ENCODE assay signal across 8 cellular contexts in genomic region chr1:37498872-37499617, GRCh38. TPM values are rescaled to one million over a fixed set of nuclear protein-coding genes. Genes with fewer than 3 reads are reported as not detected.
DNase-seq lines count a peak whose midpoint lies in the region; ATAC-seq and TF ChIP-seq lines count a peak whose summit lies in the region.

No MANE protein-coding gene starts in this region.

- intact Hi-C loops in adrenal gland (cut with DNase I), result no loop called here
- intact Hi-C loops in right cardiac atrium (cut with DNase I), result no loop called here
- intact Hi-C loops in testis (cut with DNase I; ENCODE audit: low total_unique reads), result no loop called here

- no peaks in the 10 kb centered on the region for H3K9me3 Mint-ChIP-seq in T-helper 2 cell treated with Interferon-gamma antibody and Interleukin-4, amounts not matched to agents 5 μg/mL and 100 μg/mL, for 36 hours

- 52 to 62% (median 56%) methylated on average over 4 of the region's 4 CpGs for WGBS in adrenal gland, 4 donors
- WGBS in right cardiac atrium, result 58% methylated on average over 4 of the region's 4 CpGs
- 61 to 64% methylated on average over 4 of the region's 4 CpGs for WGBS in testis, 2 donors

- H3K27ac ChIP-seq in adrenal gland (peak overlapping the region in 3 of 5 donors; percentile 6 to 42 (median 22)), right cardiac atrium (ENCODE audit: low read length) (no peak overlapping the region), testis (no peak overlapping the region)

- ATAC-seq in right cardiac atrium, result peak; percentile 90 to 91

- H3K27ac Mint-ChIP-seq in T-helper 2 cell treated with Interferon-gamma antibody and Interleukin-4, amounts not matched to agents 5 μg/mL and 100 μg/mL, for 36 hours, result no peak overlapping the region

- no peaks in the 10 kb centered on the region for H3K27me3 Mint-ChIP-seq in T-helper 2 cell treated with Interferon-gamma antibody and Interleukin-4, amounts not matched to agents 5 μg/mL and 100 μg/mL, for 36 hours (ENCODE audit: low read depth)

- H3K27me3 ChIP-seq in adrenal gland (no peaks in the 10 kb centered on the region), right cardiac atrium (ENCODE audit: control insufficient read depth, insufficient read depth) (no peaks in the 10 kb centered on the region), testis (no peaks in the 10 kb centered on the region)

- TF ChIP-seq POLR2A in adrenal gland (IDR thresholded peaks at IDR 0.05) (no peak), testis (IDR thresholded peaks at IDR 0.05) (no peak)

- no peaks in the 10 kb centered on the region for H3K9me3 ChIP-seq in adrenal gland (replicated peaks in 1 of 3)
- no peaks in the 10 kb centered on the region for H3K9me3 ChIP-seq in right cardiac atrium (ENCODE audit: control insufficient read depth, low read length)
- H3K9me3 ChIP-seq in testis, result no peaks in the 10 kb centered on the region

- H3K4me1 ChIP-seq in adrenal gland (replicated peaks in 1 of 2) (peaks cover 9 to 12% of the 10 kb centered on the region in 2 donors), right cardiac atrium (ENCODE audit: control insufficient read depth, insufficient read depth, low read length) (peaks cover 1% of the 10 kb centered on the region), testis (peaks cover 6% of the 10 kb centered on the region)

- no peak overlapping the region for H3K4me3 Mint-ChIP-seq in T-helper 2 cell treated with Interferon-gamma antibody and Interleukin-4, amounts not matched to agents 5 μg/mL and 100 μg/mL, for 36 hours

- peaks cover 4% of the 10 kb centered on the region for H3K4me1 Mint-ChIP-seq in T-helper 2 cell treated with Interferon-gamma antibody and Interleukin-4, amounts not matched to agents 5 μg/mL and 100 μg/mL, for 36 hours (ENCODE audit: low read depth)

- H3K4me3 ChIP-seq in adrenal gland (no peak overlapping the region), right cardiac atrium (ENCODE audit: low read length) (no peak overlapping the region), testis (no peak overlapping the region)

- peaks cover 0 to 39% of the 10 kb centered on the region in 2 donors for H3K36me3 ChIP-seq in adrenal gland (replicated peaks in 1 of 2)
- no peaks in the 10 kb centered on the region for H3K36me3 ChIP-seq in testis (ENCODE audit: low read depth, missing control alignments)

- TF ChIP-seq CTCF in adrenal gland (IDR thresholded peaks at IDR 0.05) (no peak), testis (IDR thresholded peaks at IDR 0.05) (no peak)

- DNase-seq in DMS 273 (lab: John Stamatoyannopoulos, UW; ENCODE audit: unreplicated experiment), result peak; percentile 35
- no peak for DNase-seq in DMS 273 treated with DMSO at 0.1 percent for 48 hours (lab: John Stamatoyannopoulos, UW)
- peak in 6 of 7 donors; percentile 43 to 79 (median 56) for DNase-seq in adrenal gland
- peak in 1 of 3 donors; percentile 57 for DNase-seq in right cardiac atrium
- DNase-seq in testis, result peak; percentile 60
- no peak for DNase-seq in cortex of kidney (lab: John Stamatoyannopoulos, UW)
- DNase-seq in OCI-M2 (lab: John Stamatoyannopoulos, UW; ENCODE audit: unreplicated experiment), result no peak
- DNase-seq in T-helper 2 cell treated with Interferon-gamma antibody and Interleukin-4, amounts not matched to agents 5 μg/mL and 100 μg/mL, for 36 hours (ENCODE audit: low spot score), result no peak

- H3K36me3 Mint-ChIP-seq in T-helper 2 cell treated with Interferon-gamma antibody and Interleukin-4, amounts not matched to agents 5 μg/mL and 100 μg/mL, for 36 hours (ENCODE audit: low read depth), result peaks cover 26% of the 10 kb centered on the region

RNA-seq across cellular contexts. Expression of gene MEAF6, which starts 15.5 kb away (rescaled TPM):
- total RNA-seq in adrenal gland (10 to 100 TPM; 45.7 to 74.5 (median 56.0) TPM), right cardiac atrium (10 to 100 TPM; 35.0 to 40.1 (median 39.2) TPM), testis (100 to 1,000 TPM; 134 to 140 TPM)
- polyA plus RNA-seq in adrenal gland (10 to 100 TPM; 37.8 to 67.4 (median 43.4) TPM), right cardiac atrium (32.7 TPM), testis (ENCODE audit: insufficient read depth, low read depth, low replicate concordance) (132 TPM)

RNA-seq across cellular contexts. Expression of gene ZC3H12A, which starts 24.7 kb away (rescaled TPM):
- 10 to 100 TPM in 7 of 8 donors, 1 to 10 TPM in 1; 5.8 to 53.0 (median 19.8) TPM for total RNA-seq in adrenal gland
- 10 to 100 TPM in 2 of 3 donors, 1 to 10 TPM in 1; 3.2 to 17.0 (median 11.8) TPM for polyA plus RNA-seq in adrenal gland
- total RNA-seq in right cardiac atrium, result 10 to 100 TPM in 1 of 4 donors, 1 to 10 TPM in 3; 6.0 to 15.1 (median 8.1) TPM
- 7.2 TPM for polyA plus RNA-seq in right cardiac atrium
- total RNA-seq in testis, result 1 to 10 TPM; 8.2 to 9.0 TPM
- polyA plus RNA-seq in testis (ENCODE audit: insufficient read depth, low read depth, low replicate concordance), result 6.3 TPM

RNA-seq across cellular contexts. Expression of gene SNIP1, which starts 55.0 kb away (rescaled TPM):
- 10 to 100 TPM; 11.6 to 22.4 (median 16.6) TPM for total RNA-seq in adrenal gland
- 10 to 100 TPM in 1 of 3 donors, 1 to 10 TPM in 2; 4.0 to 11.2 (median 5.6) TPM for polyA plus RNA-seq in adrenal gland
- 1 to 10 TPM; 7.9 to 9.9 (median 8.4) TPM for total RNA-seq in right cardiac atrium
- 4.5 TPM for polyA plus RNA-seq in right cardiac atrium
- total RNA-seq in testis, result 10 to 100 TPM; 33.7 to 51.4 TPM
- polyA plus RNA-seq in testis (ENCODE audit: insufficient read depth, low read depth, low replicate concordance), result 16.8 TPM

RNA-seq across cellular contexts. Expression of gene DNALI1, which starts 57.7 kb away (rescaled TPM):
- 10 to 100 TPM in 4 of 8 donors, 1 to 10 TPM in 4; 6.1 to 21.0 (median 10.8) TPM for total RNA-seq in adrenal gland
- polyA plus RNA-seq in adrenal gland, result 10 to 100 TPM; 15.3 to 41.6 (median 37.9) TPM
- 1 to 10 TPM; 7.3 to 9.9 (median 8.7) TPM for total RNA-seq in right cardiac atrium
- polyA plus RNA-seq in right cardiac atrium, result 7.7 TPM
- total RNA-seq in testis, result 10 to 100 TPM; 50.5 to 73.0 TPM
- polyA plus RNA-seq in testis (ENCODE audit: insufficient read depth, low read depth, low replicate concordance), result 216 TPM

Comparison
In these comparisons a context has a peak if more than half of its experiments do, and no peak if none do; other contexts are left out.
1. DNase-seq: peak in DMS 273 (single experiment), adrenal gland (6 of 7) and testis (single experiment); none in DMS 273 treated with DMSO at 0.1 percent for 48 hours (single experiment), cortex of kidney (single experiment), OCI-M2 (single experiment) and T-helper 2 cell treated with Interferon-gamma antibody and Interleukin-4, amounts not matched to agents 5 μg/mL and 100 μg/mL, for 36 hours (single experiment).
2. H3K27ac ChIP-seq: peak in adrenal gland (3 of 5); none in right cardiac atrium (single experiment) and testis (0 of 2).